8 cellular contexts compared by ENCODE assay signal in the genomic region with DNA sequence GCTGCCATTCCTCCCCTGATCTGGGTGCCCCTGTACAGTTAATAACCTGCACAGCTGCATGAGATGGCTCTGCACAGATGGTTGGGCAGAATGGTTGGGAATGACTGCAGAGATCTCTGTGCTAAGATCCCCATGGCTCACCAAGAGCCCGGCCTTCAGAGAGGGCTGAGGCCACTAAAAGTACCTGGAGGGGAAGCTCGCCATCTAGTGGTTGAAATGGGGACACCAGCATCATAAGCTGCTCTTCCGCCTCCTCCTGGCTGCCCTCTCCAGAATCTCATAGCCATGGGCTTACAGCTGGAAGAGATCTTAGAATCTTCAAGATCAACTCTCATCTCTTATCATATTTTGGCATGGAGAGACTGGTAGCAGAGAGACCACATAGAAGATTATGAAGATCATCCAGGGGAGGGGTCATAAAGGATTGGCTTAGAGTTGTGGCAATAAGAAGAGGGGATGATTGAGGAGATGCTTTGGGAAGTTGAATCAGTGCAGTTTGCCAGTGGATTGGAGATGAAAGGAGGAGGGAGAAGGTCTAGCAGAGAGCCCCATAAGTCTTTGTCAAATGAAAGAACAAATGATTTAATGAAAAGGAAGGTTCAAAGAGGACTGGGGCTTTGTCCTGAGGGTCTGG. TPM values are rescaled to one million over a fixed set of nuclear protein-coding genes. Genes with fewer than 3 reads are reported as not detected.
A peak's percentile ranks its signal among the peaks of the same experiment; 100 is the strongest.
DNase-seq lines count a peak whose midpoint lies in the region; ATAC-seq, FAIRE-seq and TF ChIP-seq lines count a peak whose summit lies in the region.

No MANE protein-coding gene starts in this region.

- no peaks in the 10 kb centered on the region for H3K27me3 ChIP-seq in small intestine (ENCODE audit: control insufficient read depth in 2 of 2, insufficient read depth in 2 of 2, low read length in 2 of 2)

- peak; percentile 70 for ATAC-seq in GM21367 (IDR thresholded peaks at IDR 0.05; ENCODE audit: unreplicated experiment)

- peaks cover 0 to 4% of the 10 kb centered on the region in 2 donors for H3K4me1 ChIP-seq in small intestine (ENCODE audit: control insufficient read depth in 2 of 2, insufficient read depth in 1 of 2, low read depth in 1 of 2, low read length in 1 of 2)

- 14 to 22% (median 16%) methylated on average over 3 of the region's 3 CpGs for WGBS in small intestine, 3 donors

- no peak overlapping the region for H3K27ac ChIP-seq in small intestine (ENCODE audit: low read depth in 1 of 2, low read length in 1 of 2)

- DNase-seq in CD1c-positive myeloid dendritic cell (ENCODE audit: extremely low spot score) (peak; percentile 75), NCI-H128 (lab: John Stamatoyannopoulos, UW; ENCODE audit: unreplicated experiment) (peak; percentile 12), T-helper 9 cell (peak; percentile 51), astrocyte of the cerebellum (ENCODE audit: low read depth) (peak; percentile 31), hypothalamus (lab: John Stamatoyannopoulos, UW) (peak in 26 of 51 donors; percentile 4 to 66 (median 22)), small intestine (peak; percentile 85), cortex of kidney (lab: John Stamatoyannopoulos, UW) (no peak)

- H3K36me3 ChIP-seq in small intestine (ENCODE audit: control insufficient read depth in 2 of 2, insufficient read depth in 2 of 2, low read length in 2 of 2) = no peaks in the 10 kb centered on the region

- in situ Hi-C loops in astrocyte of the cerebellum (cut with HindIII; ENCODE audit: low sequenced_read_pairs) = no loop called here

- no peak for FAIRE-seq in small intestine (lab: Jason Lieb, UNC)

- H3K9me3 ChIP-seq in small intestine (ENCODE audit: control insufficient read depth, low read depth) = no peaks in the 10 kb centered on the region

- peak; percentile 80 for TF ChIP-seq CTCF in astrocyte of the cerebellum (IDR thresholded peaks at IDR 0.05; ENCODE audit: low read depth, low read length, missing control alignments)

- no peak overlapping the region for H3K4me3 ChIP-seq in astrocyte of the cerebellum (ENCODE audit: low read depth, low read length)
- H3K4me3 ChIP-seq in small intestine (ENCODE audit: low read depth in 1 of 2, low read length in 2 of 2) = no peak overlapping the region

RNA-seq across cellular contexts. Expression of a gene that starts 22.0 kb away (rescaled TPM):
- polyA plus RNA-seq in small intestine = 1 to 10 TPM in 1 of 3 donors, under 1 TPM in 1, not detected in 1; 0.54 to 1.7 TPM

RNA-seq across cellular contexts. Expression of a gene that starts 33.1 kb away (rescaled TPM):
- 10 to 100 TPM; 15.1 to 22.3 (median 22.1) TPM for polyA plus RNA-seq in small intestine
